ENCODE assay signal across 24 cellular contexts in the genomic region with DNA sequence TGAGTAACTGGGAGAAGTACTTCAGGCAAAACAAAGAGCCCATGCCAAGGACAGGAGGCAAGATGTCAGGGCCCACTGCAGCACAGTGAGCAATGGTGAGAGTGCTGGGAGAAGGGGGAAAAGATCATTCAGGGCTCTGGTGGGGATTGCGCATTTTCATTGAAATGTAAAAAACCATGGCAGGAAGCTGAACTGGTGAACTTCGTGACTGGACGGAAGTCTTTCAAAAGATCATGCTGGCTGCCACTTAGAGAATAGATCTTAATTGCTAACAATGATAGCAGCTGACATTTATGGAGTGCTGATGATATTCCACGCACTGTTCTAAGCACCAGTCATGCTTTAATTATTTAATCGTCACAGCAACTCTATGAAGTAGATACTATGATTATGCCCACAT.
A peak's percentile ranks its signal among the peaks of the same experiment; 100 is the strongest.
DNase-seq lines count a peak whose midpoint lies in the region; ATAC-seq and TF ChIP-seq lines count a peak whose summit lies in the region.
"Had no signal": no experiment of that assay in that cellular context is flagged by ENCODE, and none has a peak within 500 bp of the region (broad histone marks: within the 10 kb centered on the region; RNA-seq: fewer than 3 reads in every experiment).

No MANE protein-coding gene starts in this region.

- 81% methylated on average over 5 of the region's 5 CpGs for WGBS in suprapubic skin

- H3K79me2 ChIP-seq in neural progenitor cell (ENCODE audit: low read depth) = no peaks in the 10 kb centered on the region

- no peaks in the 10 kb centered on the region for H3K27me3 ChIP-seq in CD8-positive, alpha-beta T cell (ENCODE audit: insufficient read depth, low read length)
- H3K27me3 ChIP-seq in neural progenitor cell = no peaks in the 10 kb centered on the region
- no peaks in the 10 kb centered on the region for H3K27me3 ChIP-seq in suprapubic skin
- H3K27me3 ChIP-seq: ascending aorta, heart left ventricle, thyroid gland had no signal

- intact Hi-C loops in CD8-positive, alpha-beta T cell (cut with DNase I, micrococcal nuclease) = no loop called here

- DNase-seq in CD8-positive, alpha-beta T cell = no peak
- peak; percentile 35 for DNase-seq in SK-MEL-5 (ENCODE audit: low read depth, low spot score)
- DNase-seq in foreskin fibroblast = peak; percentile 73 to 79
- DNase-seq in neural progenitor cell (ENCODE audit: low spot score) = no peak
- DNase-seq in activated CD8-positive, alpha-beta T cell treated with anti-CD3 and anti-CD28 coated beads, Interleukin-2, amount 10 ng/mL, durations not matched to agents 7 days and 5 days = no peak
- DNase-seq in activated gamma-delta T cell (lab: John Stamatoyannopoulos, UW) = no peak
- DNase-seq in activated effector memory CD4-positive, alpha-beta T cell treated with anti-CD3 and anti-CD28 coated beads, Interleukin-2, amount 50 U/mL, for 16 hours = no peak
- DNase-seq in suprapubic skin (ENCODE audit: low spot score in 2 of 2) = no peak
- DNase-seq: activated T-cell treated with anti-CD3 and anti-CD28 coated beads, Interleukin-2, amount 50 U/mL, for 48 hours; cerebellar nuclear complex; effector CD8-positive, alpha-beta T cell; GDM1; heart left ventricle; islet precursor cell; KG1; MV-4-11; SK-N-SH; stimulated activated naive CD4-positive, alpha-beta T cell; T-helper 9 cell; thyroid gland had no signal

- no peak overlapping the region for H3K4me2 ChIP-seq in neural progenitor cell
- H3K4me2 ChIP-seq: SK-N-SH had no signal

- H3K4me1 Mint-ChIP-seq in CD8-positive, alpha-beta T cell (ENCODE audit: low read depth) = peaks cover 6% of the 10 kb centered on the region
- peaks cover 35% of the 10 kb centered on the region for H3K4me1 Mint-ChIP-seq in neural progenitor cell
- H3K4me1 Mint-ChIP-seq in activated CD8-positive, alpha-beta T cell treated with anti-CD3 and anti-CD28 coated beads, Interleukin-2, amount 10 ng/mL, durations not matched to agents 7 days and 5 days (ENCODE audit: low read depth) = no peaks in the 10 kb centered on the region
- H3K4me1 Mint-ChIP-seq: CD14-positive monocyte had no signal

- no peak for TF ChIP-seq CTCF in CD8-positive, alpha-beta T cell (IDR thresholded peaks at IDR 0.05)
- TF ChIP-seq CTCF in foreskin fibroblast (IDR thresholded peaks at IDR 0.05; ENCODE audit: low read depth, low read length) = no peak
- no peak for TF ChIP-seq CTCF in neural progenitor cell (IDR thresholded peaks at IDR 0.05)
- no peak for TF ChIP-seq CTCF in suprapubic skin (IDR thresholded peaks at IDR 0.05)

- no peaks in the 10 kb centered on the region for H3F3A ChIP-seq in neural progenitor cell (ENCODE audit: low read depth)

- no peak overlapping the region for H2AFZ ChIP-seq in neural progenitor cell (replicated peaks)

- no peak overlapping the region for H3K27ac ChIP-seq in CD8-positive, alpha-beta T cell (ENCODE audit: low read depth, low read length)
- H3K27ac ChIP-seq in neural progenitor cell = no peak overlapping the region
- H3K27ac ChIP-seq in suprapubic skin = no peak overlapping the region
- H3K27ac ChIP-seq: ascending aorta, thyroid gland had no signal

- H3K9me3 ChIP-seq in CD8-positive, alpha-beta T cell (ENCODE audit: low read length) = no peaks in the 10 kb centered on the region
- H3K9me3 ChIP-seq in neural progenitor cell (ENCODE audit: low read depth) (no peaks in the 10 kb centered on the region), suprapubic skin (no peaks in the 10 kb centered on the region)
- H3K9me3 ChIP-seq: ascending aorta, heart left ventricle, SK-N-SH, thyroid gland had no signal

- ATAC-seq in CD8-positive, alpha-beta T cell = no peak
- ATAC-seq in activated CD8-positive, alpha-beta T cell treated with anti-CD3 and anti-CD28 coated beads, Interleukin-2, amount 10 ng/mL, durations not matched to agents 7 days and 5 days = no peak
- ATAC-seq: activated CD4-positive, CD25-positive, alpha-beta regulatory T cell treated with anti-CD3 and anti-CD28 coated beads, Interleukin-2, amount 50 U/mL, for 24 hours had no signal

- TF ChIP-seq EP300 in suprapubic skin (IDR thresholded peaks at IDR 0.05) = no peak

- H3K36me3 ChIP-seq in CD8-positive, alpha-beta T cell (ENCODE audit: insufficient read depth, low read length) = no peaks in the 10 kb centered on the region
- no peaks in the 10 kb centered on the region for H3K36me3 ChIP-seq in neural progenitor cell
- no peaks in the 10 kb centered on the region for H3K36me3 ChIP-seq in suprapubic skin
- H3K36me3 ChIP-seq: ascending aorta, heart left ventricle, thyroid gland had no signal

- POLR2A ChIA-PET in CD8-positive, alpha-beta T cell (lab: Charles Lee) = no interaction called here
- POLR2A ChIA-PET in activated CD8-positive, alpha-beta T cell treated with anti-CD3 and anti-CD28 coated beads, Interleukin-2, amount 10 ng/mL, durations not matched to agents 7 days and 5 days (lab: Charles Lee) = no interaction called here

- peak overlapping the region; percentile 12 for H3K27ac Mint-ChIP-seq in CD8-positive, alpha-beta T cell
- H3K27ac Mint-ChIP-seq in neural progenitor cell = peak overlapping the region; percentile 55
- H3K27ac Mint-ChIP-seq in activated CD8-positive, alpha-beta T cell treated with anti-CD3 and anti-CD28 coated beads, Interleukin-2, amount 10 ng/mL, durations not matched to agents 7 days and 5 days = no peak overlapping the region
- H3K27ac Mint-ChIP-seq: activated naive CD4-positive, alpha-beta T cell treated with anti-CD3 and anti-CD28 coated beads, Interleukin-2, amount 50 U/mL, for 24 hours; CD14-positive monocyte had no signal

- no peak for TF ChIP-seq POLR2A in suprapubic skin (IDR thresholded peaks at IDR 0.05)

- H3K4me3 ChIP-seq in CD8-positive, alpha-beta T cell (ENCODE audit: low read depth, low read length) = no peak overlapping the region
- no peak overlapping the region for H3K4me3 ChIP-seq in foreskin fibroblast (ENCODE audit: low read depth in 1 of 2, low read length in 2 of 2)
- H3K4me3 ChIP-seq in neural progenitor cell = no peak overlapping the region
- H3K4me3 ChIP-seq in suprapubic skin = no peak overlapping the region
- H3K4me3 ChIP-seq: ascending aorta, heart left ventricle, thyroid gland had no signal

- H3K9ac ChIP-seq in neural progenitor cell = no peak overlapping the region
- H3K9ac ChIP-seq: SK-N-SH had no signal

- H3K4me1 ChIP-seq in CD8-positive, alpha-beta T cell (ENCODE audit: insufficient read depth, low read length) = no peaks in the 10 kb centered on the region
- peaks cover 19% of the 10 kb centered on the region for H3K4me1 ChIP-seq in neural progenitor cell
- H3K4me1 ChIP-seq in suprapubic skin = peaks cover 73% of the 10 kb centered on the region

- no peaks in the 10 kb centered on the region for H3K27me3 Mint-ChIP-seq in CD8-positive, alpha-beta T cell (ENCODE audit: low read depth)
- no peaks in the 10 kb centered on the region for H3K27me3 Mint-ChIP-seq in neural progenitor cell (ENCODE audit: insufficient read depth, low read depth)
- H3K27me3 Mint-ChIP-seq in activated CD8-positive, alpha-beta T cell treated with anti-CD3 and anti-CD28 coated beads, Interleukin-2, amount 10 ng/mL, durations not matched to agents 7 days and 5 days (ENCODE audit: low read depth) = no peaks in the 10 kb centered on the region
- H3K27me3 Mint-ChIP-seq: activated naive CD4-positive, alpha-beta T cell treated with anti-CD3 and anti-CD28 coated beads, Interleukin-2, amount 50 U/mL, for 24 hours had no signal

- H4K20me1 ChIP-seq in neural progenitor cell (ENCODE audit: low read depth) = no peaks in the 10 kb centered on the region

- no peaks in the 10 kb centered on the region for H3K9me3 Mint-ChIP-seq in CD8-positive, alpha-beta T cell
- no peaks in the 10 kb centered on the region for H3K9me3 Mint-ChIP-seq in neural progenitor cell
- no peaks in the 10 kb centered on the region for H3K9me3 Mint-ChIP-seq in activated CD8-positive, alpha-beta T cell treated with anti-CD3 and anti-CD28 coated beads, Interleukin-2, amount 10 ng/mL, durations not matched to agents 7 days and 5 days (ENCODE audit: insufficient read depth)
- H3K9me3 Mint-ChIP-seq: activated naive CD4-positive, alpha-beta T cell treated with anti-CD3 and anti-CD28 coated beads, Interleukin-2, amount 50 U/mL, for 24 hours had no signal

- CTCF ChIA-PET in CD8-positive, alpha-beta T cell (lab: Charles Lee) = no interaction called here
- CTCF ChIA-PET in activated CD8-positive, alpha-beta T cell treated with anti-CD3 and anti-CD28 coated beads, Interleukin-2, amount 10 ng/mL, durations not matched to agents 7 days and 5 days (lab: Charles Lee) = no interaction called here

- in situ Hi-C loops in SK-MEL-5 (cut with HindIII; ENCODE audit: low pct_unique_long_range_greater_than_20kb, low sequenced_read_pairs) = no loop called here

- no peak overlapping the region for H3K4me3 Mint-ChIP-seq in CD8-positive, alpha-beta T cell
- H3K4me3 Mint-ChIP-seq in neural progenitor cell = no peak overlapping the region
- H3K4me3 Mint-ChIP-seq in activated CD8-positive, alpha-beta T cell treated with anti-CD3 and anti-CD28 coated beads, Interleukin-2, amount 10 ng/mL, durations not matched to agents 7 days and 5 days = no peak overlapping the region
- H3K4me3 Mint-ChIP-seq: activated naive CD4-positive, alpha-beta T cell treated with anti-CD3 and anti-CD28 coated beads, Interleukin-2, amount 50 U/mL, for 24 hours; CD14-positive monocyte had no signal

- H3K36me3 Mint-ChIP-seq in CD8-positive, alpha-beta T cell = peaks cover 20% of the 10 kb centered on the region
- H3K36me3 Mint-ChIP-seq in neural progenitor cell = peaks cover 2% of the 10 kb centered on the region
- H3K36me3 Mint-ChIP-seq in activated CD8-positive, alpha-beta T cell treated with anti-CD3 and anti-CD28 coated beads, Interleukin-2, amount 10 ng/mL, durations not matched to agents 7 days and 5 days (ENCODE audit: low read depth) = no peaks in the 10 kb centered on the region
- H3K36me3 Mint-ChIP-seq: CD14-positive monocyte had no signal

Comparison
In these comparisons a context has a peak if more than half of its experiments do, and no peak if none do; other contexts are left out.
1. DNase-seq: peak in SK-MEL-5 (single experiment) and foreskin fibroblast (2 of 2); none in CD8-positive, alpha-beta T cell (0 of 7), neural progenitor cell (single experiment), activated CD8-positive, alpha-beta T cell treated with anti-CD3 and anti-CD28 coated beads, Interleukin-2, amount 10 ng/mL, durations not matched to agents 7 days and 5 days (single experiment), activated gamma-delta T cell (single experiment), activated effector memory CD4-positive, alpha-beta T cell treated with anti-CD3 and anti-CD28 coated beads, Interleukin-2, amount 50 U/mL, for 16 hours (single experiment) and suprapubic skin (0 of 2).